Comparison of ENCODE assay signal across 8 cellular contexts in the genomic region with DNA sequence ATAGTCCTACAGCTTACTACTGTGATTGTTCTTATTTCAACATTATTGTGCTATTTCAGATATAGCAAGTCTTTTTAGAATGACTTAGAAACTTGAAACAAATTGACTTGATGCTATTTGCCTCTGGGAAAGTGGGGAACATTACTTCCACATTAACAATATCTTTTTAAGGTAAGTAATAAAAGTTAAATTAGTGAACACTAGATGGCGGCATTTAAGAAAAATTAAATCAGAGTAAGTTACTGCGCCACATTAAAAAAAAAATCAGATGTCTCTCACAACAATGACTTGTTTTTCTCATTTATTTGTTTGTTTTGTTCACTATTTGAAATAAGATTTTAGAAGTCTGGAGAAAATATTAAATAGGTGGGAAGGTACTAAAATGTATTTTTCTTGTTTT.
A peak's percentile ranks its signal among the peaks of the same experiment; 100 is the strongest.
DNase-seq lines count a peak whose midpoint lies in the region; ATAC-seq, FAIRE-seq and TF ChIP-seq lines count a peak whose summit lies in the region.

No MANE protein-coding gene starts in this region.

- H2BK12ac ChIP-seq in mesenchymal stem cell (ENCODE audit: low read length in 2 of 2): no peak overlapping the region

- H2BK120ac ChIP-seq in mesenchymal stem cell (ENCODE audit: low read depth, low read length): no peak overlapping the region

- no peak overlapping the region for H3K23ac ChIP-seq in mesenchymal stem cell (ENCODE audit: low read length in 2 of 2)

- H3K27ac ChIP-seq in mesenchymal stem cell (ENCODE audit: low read length, poor library complexity, severe bottlenecking): no peak overlapping the region

- no peaks in the 10 kb centered on the region for H3K36me3 ChIP-seq in mesenchymal stem cell (ENCODE audit: control insufficient read depth in 1 of 2, insufficient read depth in 2 of 2, low read depth in 1 of 2, low read length in 2 of 2)

- no peak overlapping the region for H4K8ac ChIP-seq in mesenchymal stem cell (ENCODE audit: low read length)

- H3K4me2 ChIP-seq in mesenchymal stem cell (ENCODE audit: low read length, poor library complexity, severe bottlenecking): no peak overlapping the region

- no peak overlapping the region for H2BK5ac ChIP-seq in mesenchymal stem cell (ENCODE audit: low read depth, low read length, poor library complexity, severe bottlenecking)

- no peak overlapping the region for H3K18ac ChIP-seq in mesenchymal stem cell (ENCODE audit: low read depth in 1 of 2, low read length in 2 of 2)

- WGBS in mesenchymal stem cell: no CpG with 5 or more reads among the region's 2 CpGs

- H3K4me3 ChIP-seq in astrocyte of the cerebellum (ENCODE audit: low read depth, low read length): no peak overlapping the region
- no peak overlapping the region for H3K4me3 ChIP-seq in mesenchymal stem cell (ENCODE audit: insufficient read depth in 1 of 2, low read depth in 1 of 2, low read length in 2 of 2)

- H3K4ac ChIP-seq in mesenchymal stem cell (ENCODE audit: low read depth in 1 of 2, low read length in 2 of 2): no peak overlapping the region

- no peak for TF ChIP-seq CTCF in astrocyte of the cerebellum (IDR thresholded peaks at IDR 0.05; ENCODE audit: low read depth, low read length, missing control alignments)

- intact Hi-C loops in Right ventricle myocardium inferior (cut with DNase I): loop anchor here (5.0 to 10.0 kb wide), 2 partner anchors 1022 to 1460 kb away; no protein-coding TSS in a partner anchor

- no peak for FAIRE-seq in H54 (lab: Jason Lieb, UNC)

- ATAC-seq in HG03095 (IDR thresholded peaks at IDR 0.05; ENCODE audit: unreplicated experiment): no peak
- no peak for ATAC-seq in Right ventricle myocardium inferior

- no peaks in the 10 kb centered on the region for H3K9me3 ChIP-seq in mesenchymal stem cell (ENCODE audit: control insufficient read depth, low read length)

- no peak overlapping the region for H4K91ac ChIP-seq in mesenchymal stem cell (ENCODE audit: low read length)

- no peaks in the 10 kb centered on the region for H3K4me1 ChIP-seq in mesenchymal stem cell (ENCODE audit: control insufficient read depth, insufficient read depth, low read depth, low read length)

- no peaks in the 10 kb centered on the region for H3K79me1 ChIP-seq in mesenchymal stem cell (replicated peaks; ENCODE audit: low read length, poor library complexity, severe bottlenecking)

- DNase-seq in GM03348 (ENCODE audit: low spot score) (peak; percentile 32), NCI-H1092 treated with DMSO at 0.1 percent for 48 hours (lab: John Stamatoyannopoulos, UW) (peak; percentile 74), astrocyte of the cerebellum (ENCODE audit: low read depth) (peak; percentile 22), mesenchymal stem cell (peak; percentile 38), H54 (ENCODE audit: insufficient read length, low spot score) (no peak), islet precursor cell (no peak), Right ventricle myocardium inferior (ENCODE audit: missing footprints) (no peak)

- no peak overlapping the region for H2AK5ac ChIP-seq in mesenchymal stem cell (ENCODE audit: low read length, severe bottlenecking)

- no peak for TF ChIP-seq POLR2A in H54 (IDR thresholded peaks at IDR 0.05; ENCODE audit: low read depth, low read length)

- no peak overlapping the region for H2AFZ ChIP-seq in mesenchymal stem cell (ENCODE audit: low read depth, low read length)

- no peak overlapping the region for H3K9ac ChIP-seq in mesenchymal stem cell (ENCODE audit: low read length)

- H3K14ac ChIP-seq in mesenchymal stem cell (ENCODE audit: low read length in 2 of 2): no peak overlapping the region

- no peaks in the 10 kb centered on the region for H3K27me3 ChIP-seq in mesenchymal stem cell (ENCODE audit: control insufficient read depth in 1 of 2, insufficient read depth in 1 of 2, low read length in 2 of 2)

- in situ Hi-C loops in astrocyte of the cerebellum (cut with HindIII; ENCODE audit: low sequenced_read_pairs): no loop called here

- no peak overlapping the region for H2BK15ac ChIP-seq in mesenchymal stem cell (ENCODE audit: low read depth, poor library complexity, severe bottlenecking)

Comparison
In these comparisons a context has a peak if more than half of its experiments do, and no peak if none do; other contexts are left out.
1. DNase-seq: peak in GM03348 (single experiment), NCI-H1092 treated with DMSO at 0.1 percent for 48 hours (single experiment), astrocyte of the cerebellum (single experiment) and mesenchymal stem cell (single experiment); none in H54 (single experiment), islet precursor cell (single experiment) and Right ventricle myocardium inferior (single experiment).